In the genomic region with DNA sequence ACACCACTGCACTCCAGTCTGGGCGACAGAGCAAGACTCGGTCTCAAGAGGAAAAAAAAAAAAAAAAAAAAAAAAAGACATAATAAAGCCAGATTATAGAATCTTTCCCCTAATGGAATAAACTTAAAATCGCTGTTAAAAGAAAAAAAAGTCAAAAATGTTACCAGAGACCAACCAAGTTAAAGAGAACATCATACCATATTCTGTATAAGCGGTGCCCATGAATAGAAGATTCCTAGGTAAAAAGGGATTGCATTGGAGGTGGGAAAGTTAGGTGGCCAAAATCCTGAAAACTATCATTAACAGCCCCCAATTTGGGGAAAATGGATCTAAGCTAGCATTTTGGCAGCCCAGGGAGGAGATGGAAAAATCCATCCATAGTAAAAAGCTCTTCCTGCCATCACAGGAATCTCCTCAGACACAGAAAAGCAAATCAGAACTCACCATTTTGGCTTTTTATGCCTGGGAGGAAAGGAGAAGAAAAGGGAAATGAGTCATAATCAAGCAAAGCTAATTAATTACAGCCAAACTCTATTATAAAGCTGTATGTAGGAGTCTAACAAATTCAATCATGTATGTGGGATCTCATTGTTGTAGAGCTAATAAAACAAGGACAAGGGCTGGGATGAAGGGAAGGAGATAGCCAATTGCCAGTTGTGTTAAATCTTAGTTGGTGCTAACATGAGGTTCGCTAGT, we compare ENCODE assay signal across 15 cellular contexts.
"Had no signal": no experiment of that assay in that cellular context is flagged by ENCODE, and none has a peak within 500 bp of the region (broad histone marks: within the 10 kb centered on the region; RNA-seq: fewer than 3 reads in every experiment).

No MANE protein-coding gene starts in this region.

- H3K36me3 ChIP-seq: heart left ventricle, neutrophil, ovary had no signal

- ATAC-seq: heart left ventricle, right cardiac atrium had no signal

- DNase-seq: effector memory CD4-positive, alpha-beta T cell; erythroblast; heart left ventricle; hypothalamus; kidney glomerular epithelial cell; naive B cell; ovary; small intestine; stimulated activated CD4-positive, alpha-beta T cell treated with anti-CD3 and anti-CD28 coated beads, Interleukin-12 subunit alpha, Interleukin-12 subunit beta, amount 100 ng/mL, for 4 hours; stimulated activated naive CD4-positive, alpha-beta T cell treated with Interleukin-2 at 50 U/mL for 16 hours; trophoblast cell had no signal

- H3K4me3 ChIP-seq: heart left ventricle, ovary had no signal

- H3K27me3 ChIP-seq: heart left ventricle, neutrophil, ovary had no signal

- H3K4me3 Mint-ChIP-seq: naive B cell had no signal

- FAIRE-seq: frontal cortex, islet of Langerhans, small intestine had no signal

- H3K9me3 ChIP-seq: heart left ventricle, neutrophil, ovary had no signal

- H3K27ac ChIP-seq: heart left ventricle, neutrophil, ovary had no signal

- H3K27me3 Mint-ChIP-seq: naive B cell had no signal
